Comparison of ENCODE assay signal across 19 cellular contexts in genomic region chr1:80778094-80778840, GRCh38.
DNase-seq lines count a peak whose midpoint lies in the region; ATAC-seq, FAIRE-seq and TF ChIP-seq lines count a peak whose summit lies in the region.
"Had no signal": no experiment of that assay in that cellular context is flagged by ENCODE, and none has a peak within 500 bp of the region (broad histone marks: within the 10 kb centered on the region; RNA-seq: fewer than 3 reads in every experiment).

No MANE protein-coding gene starts in this region.

- DNase-seq in WTC11 (ENCODE audit: low spot score) (peak; percentile 11), H1 (ENCODE audit: low read depth in 1 of 2, low spot score in 2 of 2) (no peak), neuronal stem cell (ENCODE audit: low spot score) (no peak), hypothalamus (lab: John Stamatoyannopoulos, UW) (no peak)
- no peak for DNase-seq in stimulated activated naive CD4-positive, alpha-beta T cell treated with Interleukin-2 at 50 U/mL for 16 hours (lab: John Stamatoyannopoulos, UW)
- DNase-seq: C1 segment of cervical spinal cord; Caco-2; CD4-positive, CD25-positive, alpha-beta regulatory T cell; CD8-positive, alpha-beta T cell; DMS153; DND-41; GM23248; HFFc6 had no signal

- H2BK12ac ChIP-seq in H1 (ENCODE audit: low read depth, low read length) (no peak overlapping the region), neuronal stem cell (ENCODE audit: low read length) (no peak overlapping the region)

- H2BK5ac ChIP-seq in H1 (ENCODE audit: low read depth, low read length): no peak overlapping the region; the same call in 1 of the 2 replicates
- H2BK5ac ChIP-seq in neuronal stem cell (ENCODE audit: low read length): no peak overlapping the region

- H2AK5ac ChIP-seq in H1 (ENCODE audit: low read depth, low read length) (no peak overlapping the region), neuronal stem cell (ENCODE audit: low read depth, low read length) (peak overlapping the region; percentile 1)

- no peak overlapping the region for H2BK20ac ChIP-seq in H1 (ENCODE audit: low read length)

- no peak overlapping the region for H3K23ac ChIP-seq in H1 (ENCODE audit: insufficient read length)
- H3K23ac ChIP-seq in neuronal stem cell (ENCODE audit: low read depth, low read length, poor library complexity): no peak overlapping the region

- H3K9ac ChIP-seq in H1 (replicated peaks in 1 of 4; ENCODE audit: extremely low read depth in 1 of 4, low read depth in 3 of 4, low read length in 3 of 4) (no peak overlapping the region), neuronal stem cell (ENCODE audit: low read depth, low read length, poor library complexity) (no peak overlapping the region)
- H3K9ac ChIP-seq: GM23248 had no signal

- no peaks in the 10 kb centered on the region for H4K20me1 ChIP-seq in H1 (replicated peaks in 1 of 2; ENCODE audit: control insufficient read depth in 1 of 2, insufficient read depth in 2 of 2, low read length in 2 of 2)

- TF ChIP-seq CTCF in WTC11 (IDR thresholded peaks at IDR 0.05): no peak
- no peak for TF ChIP-seq CTCF in H1 (IDR thresholded peaks at IDR 0.05; ENCODE audit: control extremely low read depth in 1 of 3, insufficient read depth in 1 of 3, low read depth in 1 of 3, low read length in 3 of 3)

- H4K91ac ChIP-seq in H1 (replicated peaks; ENCODE audit: insufficient read length, low read length) (no peak overlapping the region), neuronal stem cell (ENCODE audit: low read depth, low read length, poor library complexity) (no peak overlapping the region)

- WGBS in H1 (ENCODE audit: extremely low coverage in 1 of 2, insufficient coverage in 1 of 2, insufficient read length in 1 of 2, insufficient replicate concordance in 2 of 2, low coverage in 1 of 2, low lambda C conversion rate in 2 of 2, missing lambda C conversion rate in 1 of 2), 2 experiments: 82% methylated on average over 12 of the region's 12 CpGs; no CpG with 5 or more reads in 1 of the 2 experiments
- WGBS in neuronal stem cell (ENCODE audit: extremely low coverage in 2 of 2, insufficient read length in 2 of 2, insufficient replicate concordance in 1 of 2), 2 donors: no CpG with 5 or more reads among the region's 12 CpGs

- no peak overlapping the region for H3K4me3 Mint-ChIP-seq in WTC11
- H3K4me3 Mint-ChIP-seq: CD4-positive, CD25-positive, alpha-beta regulatory T cell; CD8-positive, alpha-beta T cell; HFFc6 had no signal

- no peaks in the 10 kb centered on the region for H3K27me3 ChIP-seq in H1 (replicated peaks in 1 of 4; ENCODE audit: control insufficient read depth in 3 of 4, extremely low read depth in 1 of 4, insufficient read depth in 3 of 4, low read length in 3 of 4)
- H3K27me3 ChIP-seq in neuronal stem cell (ENCODE audit: control insufficient read depth in 3 of 3, insufficient read depth in 3 of 3, low read depth in 1 of 3, low read length in 3 of 3): no peaks in the 10 kb centered on the region

- no peaks in the 10 kb centered on the region for H3K23me2 ChIP-seq in H1 (ENCODE audit: low read depth, low read length)

- FAIRE-seq in H1 (lab: Jason Lieb, UNC): no peak
- FAIRE-seq: G401.6, GM18507, H54 had no signal

- no peak overlapping the region for H4K5ac ChIP-seq in H1 (ENCODE audit: insufficient read length, low read depth, low read length)

- no peak for TF ChIP-seq POLR2A in H1 (IDR thresholded peaks at IDR 0.05; ENCODE audit: control extremely low read depth in 1 of 2, low read depth in 2 of 2, low read length in 2 of 2)

- POLR2A ChIA-PET in WTC11 (lab: Charles Lee) (no interaction called here), H1 (lab: Charles Lee; ENCODE audit: partially characterized antibody) (interaction anchor here (1.0 kb wide), 1 partner anchor 13 kb away, joined by 3 read pairs; no protein-coding TSS in a partner anchor)

- H2AFZ ChIP-seq in H1 (ENCODE audit: low read length) (no peak overlapping the region; the same call in 1 of the 2 replicates), neuronal stem cell (ENCODE audit: low read length) (peak overlapping the region; percentile 25)
- H2AFZ ChIP-seq: GM23248 had no signal

- H2BK120ac ChIP-seq in H1 (replicated peaks; ENCODE audit: low read depth, low read length) (no peak overlapping the region), neuronal stem cell (ENCODE audit: low read depth, low read length) (peak overlapping the region; percentile 26)

- H3K4me3 ChIP-seq in H1 (ENCODE audit: extremely low read depth in 1 of 4, insufficient read depth in 2 of 4, low read depth in 3 of 4, low read length in 4 of 4) (no peak overlapping the region), neuronal stem cell (ENCODE audit: low read length in 2 of 2) (no peak overlapping the region)
- H3K4me3 ChIP-seq: GM23248, HAP-1 had no signal

- no peak overlapping the region for H3K14ac ChIP-seq in H1 (ENCODE audit: insufficient read length)
- H3K14ac ChIP-seq in neuronal stem cell (ENCODE audit: low read length): peak overlapping the region; percentile 67

- H3K4me1 ChIP-seq in H1 (replicated peaks in 1 of 4; ENCODE audit: control insufficient read depth in 3 of 4, insufficient read depth in 4 of 4, low read length in 3 of 4) (no peaks in the 10 kb centered on the region), neuronal stem cell (ENCODE audit: control insufficient read depth in 2 of 2, insufficient read depth in 1 of 2, low read depth in 1 of 2, low read length in 2 of 2) (no peaks in the 10 kb centered on the region)
- H3K4me1 ChIP-seq: Caco-2, HAP-1 had no signal

- H3K36me3 Mint-ChIP-seq in WTC11: no peaks in the 10 kb centered on the region
- H3K36me3 Mint-ChIP-seq: CD4-positive, CD25-positive, alpha-beta regulatory T cell; CD8-positive, alpha-beta T cell had no signal

- H3K27me3 Mint-ChIP-seq in WTC11 (ENCODE audit: low read depth): no peaks in the 10 kb centered on the region
- H3K27me3 Mint-ChIP-seq: CD4-positive, CD25-positive, alpha-beta regulatory T cell had no signal

- H2BK15ac ChIP-seq in H1 (ENCODE audit: low read length) (no peak overlapping the region), neuronal stem cell (ENCODE audit: low read length) (no peak overlapping the region)

- no peaks in the 10 kb centered on the region for H3K79me1 ChIP-seq in H1 (ENCODE audit: low read depth, low read length)
- no peaks in the 10 kb centered on the region for H3K79me1 ChIP-seq in neuronal stem cell (ENCODE audit: low read depth, low read length)

- 0 out of 4 replicates have a peak, but pooled peaks of 1 of the 2 experiments have one; percentile 4 for TF ChIP-seq RAD21 in H1 (IDR thresholded peaks at IDR 0.05 in 1 of 2, conservative IDR thresholded peaks at IDR 0.05 in 1 of 2; ENCODE audit: low read depth in 2 of 2, low read length in 2 of 2)

- H3K56ac ChIP-seq in H1 (replicated peaks; ENCODE audit: insufficient read length, low read depth, low read length): no peak overlapping the region

- no peak for TF ChIP-seq EP300 in H1 (IDR thresholded peaks at IDR 0.05; ENCODE audit: borderline replicate concordance in 1 of 2, low read depth in 2 of 2, low read length in 2 of 2)

- H3K36me3 ChIP-seq in H1 (ENCODE audit: control insufficient read depth in 2 of 4, insufficient read depth in 4 of 4, low read length in 3 of 4): no peaks in the 10 kb centered on the region
- H3K36me3 ChIP-seq in neuronal stem cell (replicated peaks in 1 of 2; ENCODE audit: control insufficient read depth in 2 of 2, insufficient read depth in 2 of 2, low read length in 2 of 2): no peaks in the 10 kb centered on the region
- H3K36me3 ChIP-seq: HAP-1 had no signal

- H3K4me1 Mint-ChIP-seq in WTC11: peaks cover 8% of the 10 kb centered on the region
- H3K4me1 Mint-ChIP-seq: CD4-positive, CD25-positive, alpha-beta regulatory T cell had no signal

- H3K4ac ChIP-seq in H1 (replicated peaks; ENCODE audit: insufficient read length, low read depth, low read length) (no peak overlapping the region), neuronal stem cell (ENCODE audit: low read length) (no peak overlapping the region)

- no peaks in the 10 kb centered on the region for H3K79me2 ChIP-seq in H1 (ENCODE audit: control insufficient read depth in 1 of 2, insufficient read depth in 2 of 2, low read length in 2 of 2)

- H3K18ac ChIP-seq in H1 (ENCODE audit: extremely low read depth, low read length) (no peak overlapping the region), neuronal stem cell (ENCODE audit: low read length) (peak overlapping the region; percentile 33)

- no peaks in the 10 kb centered on the region; the same call in 1 of the 2 replicates for H3K9me3 Mint-ChIP-seq in WTC11

- H3K27ac Mint-ChIP-seq in WTC11: no peak overlapping the region
- H3K27ac Mint-ChIP-seq: CD4-positive, CD25-positive, alpha-beta regulatory T cell; CD8-positive, alpha-beta T cell; HFFc6 had no signal

- ATAC-seq in WTC11 (peak; percentile 73), GM18511 (IDR thresholded peaks at IDR 0.05; ENCODE audit: unreplicated experiment) (no peak), HG03025 (IDR thresholded peaks at IDR 0.05; ENCODE audit: low FRiP score, unreplicated experiment) (no peak)
- ATAC-seq: CD8-positive, alpha-beta T cell had no signal

- H3K27ac ChIP-seq in H1 (ENCODE audit: low read depth, low read length) (no peak overlapping the region), neuronal stem cell (replicated peaks; ENCODE audit: low read length) (no peak overlapping the region)
- H3K27ac ChIP-seq: GM23248 had no signal

- peak overlapping the region; percentile 80; the same call in 1 of the 2 replicates for H4K8ac ChIP-seq in H1 (ENCODE audit: extremely low read depth, insufficient read depth, low read length)
- no peak overlapping the region for H4K8ac ChIP-seq in neuronal stem cell (ENCODE audit: low read depth, low read length)

- H3K4me2 ChIP-seq in H1 (ENCODE audit: insufficient read depth in 1 of 2, low read depth in 2 of 2, low read length in 2 of 2) (no peak overlapping the region), neuronal stem cell (ENCODE audit: insufficient read depth, low read length, poor library complexity, severe bottlenecking) (no peak overlapping the region)

- CTCF ChIA-PET in WTC11 (lab: Charles Lee): interaction anchor here (0.6 kb wide), 1 partner anchor 121 kb away, joined by 3 read pairs; no protein-coding TSS in a partner anchor
- CTCF ChIA-PET in H1 (lab: Charles Lee; ENCODE audit: partially characterized antibody): interaction anchor here (0.7 to 1.0 kb wide), 4 partner anchors 13 to 400 kb away, joined by 3 to 4 read pairs (median 3); no protein-coding TSS in a partner anchor

- H3K9me3 ChIP-seq in H1 (ENCODE audit: insufficient read depth in 2 of 2, low read depth in 1 of 2, low read length in 1 of 2): no peaks in the 10 kb centered on the region
- peaks cover 0 to 2% of the 10 kb centered on the region in 2 donors for H3K9me3 ChIP-seq in neuronal stem cell (replicated peaks in 1 of 2; ENCODE audit: control insufficient read depth in 2 of 2, insufficient read depth in 1 of 2, low read depth in 1 of 2, low read length in 2 of 2)
- H3K9me3 ChIP-seq: Caco-2, HAP-1 had no signal

TF ChIP-seq in H1, 55 proteins besides CTCF, POLR2A, EP300 and RAD21 (continues in another document):
- TF ChIP-seq CHD1 (IDR thresholded peaks at IDR 0.05; ENCODE audit: low read depth, low read length): no peak
- TF ChIP-seq SP4 (IDR thresholded peaks at IDR 0.05; ENCODE audit: low read length): no peak
- TF ChIP-seq HDAC2 (IDR thresholded peaks at IDR 0.05; ENCODE audit: borderline replicate concordance in 1 of 2, low read depth in 2 of 2, low read length in 2 of 2): no peak
- no peak for TF ChIP-seq HDAC6 (IDR thresholded peaks at IDR 0.05; ENCODE audit: low read depth, low read length)
- no peak for TF ChIP-seq SUZ12 (IDR thresholded peaks at IDR 0.05; ENCODE audit: low read length)
